Comparison of ENCODE assay signal across 11 cellular contexts in the genomic region with DNA sequence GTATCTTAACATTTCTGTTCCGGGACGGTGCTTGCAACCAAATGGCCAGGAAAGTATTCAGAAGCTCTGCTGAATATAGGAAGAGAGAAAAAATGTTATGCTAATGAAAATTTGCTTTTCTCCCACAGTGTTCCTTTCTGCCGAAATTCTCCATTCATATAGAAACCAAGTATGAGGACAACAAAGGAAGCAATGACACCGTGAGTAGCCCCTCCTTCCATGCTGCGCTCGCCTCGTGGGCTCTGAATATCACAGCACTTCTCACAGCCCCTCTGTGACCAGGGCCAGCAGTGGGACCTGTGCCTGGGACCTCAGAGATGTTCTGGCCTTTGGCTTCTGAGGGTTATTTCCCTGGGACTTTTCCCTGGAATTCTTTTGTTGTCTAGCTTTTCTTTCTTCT.
DNase-seq lines count a peak whose midpoint lies in the region; ATAC-seq, FAIRE-seq and TF ChIP-seq lines count a peak whose summit lies in the region.
"Had no signal": no experiment of that assay in that cellular context is flagged by ENCODE, and none has a peak within 500 bp of the region (broad histone marks: within the 10 kb centered on the region; RNA-seq: fewer than 3 reads in every experiment).

No MANE protein-coding gene starts in this region.

- intact Hi-C loops in uterus (cut with DNase I; ENCODE audit: low total_unique reads) = no loop called here

- no peak overlapping the region for H2AK5ac ChIP-seq in neuronal stem cell (ENCODE audit: low read depth, low read length)

- H3K4me1 ChIP-seq in neuronal stem cell (ENCODE audit: control insufficient read depth in 2 of 2, insufficient read depth in 1 of 2, low read depth in 1 of 2, low read length in 2 of 2) (peaks cover 4 to 10% of the 10 kb centered on the region in 2 donors), uterus (peaks cover 0 to 4% of the 10 kb centered on the region in 2 donors)

- DNase-seq in GM19239 (ENCODE audit: insufficient read length, low spot score) = no peak
- peak; percentile 45 for DNase-seq in dermis blood vessel endothelial cell
- peak; percentile 9 for DNase-seq in neuronal stem cell (ENCODE audit: low spot score)
- DNase-seq in uterus = no peak
- DNase-seq in KG1 (lab: John Stamatoyannopoulos, UW) = no peak
- DNase-seq: activated CD4-positive, CD25-positive, alpha-beta regulatory T cell treated with anti-CD3 and anti-CD28 coated beads, Interleukin-2, amount 50 U/mL, for 72 hours; naive B cell had no signal

- no peaks in the 10 kb centered on the region for H3K27me3 ChIP-seq in neuronal stem cell (ENCODE audit: control insufficient read depth in 3 of 3, insufficient read depth in 3 of 3, low read depth in 1 of 3, low read length in 3 of 3)
- H3K27me3 ChIP-seq in uterus = no peaks in the 10 kb centered on the region

- H3K4ac ChIP-seq in neuronal stem cell (ENCODE audit: low read length) = no peak overlapping the region

- H3K27ac ChIP-seq in neuronal stem cell (replicated peaks; ENCODE audit: low read length) (no peak overlapping the region), uterus (no peak overlapping the region)
- H3K27ac ChIP-seq: HL-60 had no signal

- H2BK12ac ChIP-seq in neuronal stem cell (ENCODE audit: low read length) = no peak overlapping the region

- no peak overlapping the region for H4K8ac ChIP-seq in neuronal stem cell (ENCODE audit: low read depth, low read length)

- no peak for TF ChIP-seq POLR2A in uterus (IDR thresholded peaks at IDR 0.05)

- no peak overlapping the region for H3K14ac ChIP-seq in neuronal stem cell (ENCODE audit: low read length)

- H3K4me3 ChIP-seq in neuronal stem cell (ENCODE audit: low read length in 2 of 2) = peak overlapping the region in 1 of 2 donors; percentile 10
- no peak overlapping the region for H3K4me3 ChIP-seq in uterus

- H2BK5ac ChIP-seq in neuronal stem cell (ENCODE audit: low read length) = no peak overlapping the region

- no peak for TF ChIP-seq CTCF in uterus (IDR thresholded peaks at IDR 0.05)

- FAIRE-seq in GM19239 (lab: Jason Lieb, UNC) = peak; percentile 80

- no CpG with 5 or more reads among the region's 7 CpGs for WGBS in neuronal stem cell (ENCODE audit: extremely low coverage in 2 of 2, insufficient read length in 2 of 2, insufficient replicate concordance in 1 of 2), 2 donors

- no peak overlapping the region for H3K23ac ChIP-seq in neuronal stem cell (ENCODE audit: low read depth, low read length, poor library complexity)

- H3K9ac ChIP-seq in neuronal stem cell (ENCODE audit: low read depth, low read length, poor library complexity) = no peak overlapping the region

- no peak overlapping the region for H3K18ac ChIP-seq in neuronal stem cell (ENCODE audit: low read length)

- H3K36me3 ChIP-seq in neuronal stem cell (replicated peaks in 1 of 2; ENCODE audit: control insufficient read depth in 2 of 2, insufficient read depth in 2 of 2, low read length in 2 of 2) (no peaks in the 10 kb centered on the region), uterus (no peaks in the 10 kb centered on the region)

- no peak overlapping the region for H4K91ac ChIP-seq in neuronal stem cell (ENCODE audit: low read depth, low read length, poor library complexity)

- no peak overlapping the region for H3K4me2 ChIP-seq in neuronal stem cell (ENCODE audit: insufficient read depth, low read length, poor library complexity, severe bottlenecking)

- ATAC-seq in HG02938 (IDR thresholded peaks at IDR 0.05; ENCODE audit: unreplicated experiment) (peak; percentile 32), GM18520 (IDR thresholded peaks at IDR 0.05; ENCODE audit: unreplicated experiment) (no peak)
- ATAC-seq: SK-N-SH treated with all-trans-retinoic acid at 6 μM for 48 hours had no signal

- peak overlapping the region; percentile 8 for H2AFZ ChIP-seq in neuronal stem cell (ENCODE audit: low read length)

- H3K9me3 ChIP-seq in neuronal stem cell (replicated peaks in 1 of 2; ENCODE audit: control insufficient read depth in 2 of 2, insufficient read depth in 1 of 2, low read depth in 1 of 2, low read length in 2 of 2) = no peaks in the 10 kb centered on the region
- no peaks in the 10 kb centered on the region for H3K9me3 ChIP-seq in uterus

- no peak overlapping the region for H2BK15ac ChIP-seq in neuronal stem cell (ENCODE audit: low read length)

- H2BK120ac ChIP-seq in neuronal stem cell (ENCODE audit: low read depth, low read length) = no peak overlapping the region

- H3K79me1 ChIP-seq in neuronal stem cell (ENCODE audit: low read depth, low read length) = no peaks in the 10 kb centered on the region

Comparison
In these comparisons a context has a peak if more than half of its experiments do, and no peak if none do; other contexts are left out.
1. DNase-seq: peak in dermis blood vessel endothelial cell (single experiment) and neuronal stem cell (single experiment); none in GM19239 (single experiment), uterus (0 of 2) and KG1 (single experiment).